13 cellular contexts compared by ENCODE assay signal in genomic region chr15:85753261-85753660, GRCh38. TPM values are rescaled to one million over a fixed set of nuclear protein-coding genes. Genes with fewer than 3 reads are reported as not detected.
DNase-seq lines count a peak whose midpoint lies in the region; ATAC-seq and TF ChIP-seq lines count a peak whose summit lies in the region.
"Had no signal": no experiment of that assay in that cellular context is flagged by ENCODE, and none has a peak within 500 bp of the region (broad histone marks: within the 10 kb centered on the region; RNA-seq: fewer than 3 reads in every experiment).

No MANE protein-coding gene starts in this region.

- peaks cover 23% of the 10 kb centered on the region for H3K4me1 ChIP-seq in RWPE2 (ENCODE audit: insufficient read depth, poor library complexity, severe bottlenecking)
- H3K4me1 ChIP-seq in endodermal cell (ENCODE audit: control insufficient read depth, insufficient read depth, low read length), result no peaks in the 10 kb centered on the region
- peaks cover 51% of the 10 kb centered on the region for H3K4me1 ChIP-seq in testis
- H3K4me1 ChIP-seq: Caco-2 had no signal

- H3K36me3 Mint-ChIP-seq in activated T-cell treated with anti-CD3 and anti-CD28 coated beads, Interleukin-2, amount 50 U/mL, for 72 hours (ENCODE audit: insufficient read depth in 2 of 2), result no peaks in the 10 kb centered on the region
- peaks cover 26% of the 10 kb centered on the region for H3K36me3 Mint-ChIP-seq in endodermal cell (ENCODE audit: low read depth)
- H3K36me3 Mint-ChIP-seq in nephron (ENCODE audit: low read depth), result peaks cover 17% of the 10 kb centered on the region

- H3K9me3 ChIP-seq in RWPE2 (ENCODE audit: severe bottlenecking) (no peaks in the 10 kb centered on the region), endodermal cell (ENCODE audit: control insufficient read depth, low read length) (no peaks in the 10 kb centered on the region), testis (no peaks in the 10 kb centered on the region)
- H3K9me3 ChIP-seq: Caco-2 had no signal

- no peak overlapping the region for H3K9ac ChIP-seq in endodermal cell (ENCODE audit: extremely low read depth, low read length, poor library complexity, severe bottlenecking)

- no peak overlapping the region for H3K4me3 Mint-ChIP-seq in activated T-cell treated with anti-CD3 and anti-CD28 coated beads, Interleukin-2, amount 50 U/mL, for 72 hours
- no peak overlapping the region for H3K4me3 Mint-ChIP-seq in endodermal cell
- no peak overlapping the region for H3K4me3 Mint-ChIP-seq in nephron

- no peaks in the 10 kb centered on the region for H3K9me3 Mint-ChIP-seq in activated T-cell treated with anti-CD3 and anti-CD28 coated beads, Interleukin-2, amount 50 U/mL, for 72 hours
- H3K9me3 Mint-ChIP-seq in endodermal cell (no peaks in the 10 kb centered on the region), nephron (no peaks in the 10 kb centered on the region)

- ATAC-seq in activated T-cell treated with anti-CD3 and anti-CD28 coated beads, Interleukin-2, amount 50 U/mL, for 72 hours (replicated peaks in 1 of 2), result no peak
- ATAC-seq in RWPE2 (ENCODE audit: low read depth), result no peak

- no peak for DNase-seq in activated T-cell treated with anti-CD3 and anti-CD28 coated beads, Interleukin-2, amount 50 U/mL, for 72 hours
- no peak for DNase-seq in activated T-cell treated with anti-CD3 and anti-CD28 coated beads, Interleukin-2, amount 50 U/mL, for 1 hour
- DNase-seq in RWPE2 (ENCODE audit: low spot score), result peak; percentile 19
- no peak for DNase-seq in endodermal cell
- DNase-seq in foreskin fibroblast, result no peak
- DNase-seq in testis, result no peak
- no peak for DNase-seq in DMS153 treated with DMSO at 0.1 percent for 48 hours (lab: John Stamatoyannopoulos, UW; ENCODE audit: unreplicated experiment)
- DNase-seq: NCI-H1092, NCI-H774, SHP77 had no signal

- WGBS in endodermal cell (ENCODE audit: insufficient coverage in 1 of 2, insufficient read length in 1 of 2), 2 experiments, result 94% methylated on average over 1 of the region's 1 CpG; no CpG with 5 or more reads in 1 of the 2 experiments
- whole genome bisulfite sequencing in testis, 2 donors, result 83 to 100% methylated on average over 1 of the region's 1 CpG

- H3K27ac ChIP-seq in RWPE2 (ENCODE audit: poor library complexity, severe bottlenecking) (peak overlapping the region; percentile 55), endodermal cell (ENCODE audit: low read depth, low read length) (peak overlapping the region; percentile 57), testis (no peak overlapping the region)
- H3K27ac ChIP-seq: HL-60 had no signal

- no peaks in the 10 kb centered on the region for H3K27me3 Mint-ChIP-seq in activated T-cell treated with anti-CD3 and anti-CD28 coated beads, Interleukin-2, amount 50 U/mL, for 72 hours (ENCODE audit: low read depth)
- no peaks in the 10 kb centered on the region for H3K27me3 Mint-ChIP-seq in endodermal cell (ENCODE audit: insufficient read depth)
- no peaks in the 10 kb centered on the region for H3K27me3 Mint-ChIP-seq in nephron (ENCODE audit: low read depth)

- H3K36me3 ChIP-seq in RWPE2 (ENCODE audit: low read depth), result no peaks in the 10 kb centered on the region
- peaks cover 24% of the 10 kb centered on the region for H3K36me3 ChIP-seq in endodermal cell (ENCODE audit: control insufficient read depth, insufficient read depth, low read length)
- no peaks in the 10 kb centered on the region for H3K36me3 ChIP-seq in testis (ENCODE audit: low read depth, missing control alignments)

- peak overlapping the region; percentile 34 for H3K27ac Mint-ChIP-seq in activated T-cell treated with anti-CD3 and anti-CD28 coated beads, Interleukin-2, amount 50 U/mL, for 72 hours
- H3K27ac Mint-ChIP-seq in endodermal cell (no peak overlapping the region), nephron (peak overlapping the region in 2 of 3 experiments; percentile 82 to 95)

- peaks cover 18% of the 10 kb centered on the region for H3K4me1 Mint-ChIP-seq in activated T-cell treated with anti-CD3 and anti-CD28 coated beads, Interleukin-2, amount 50 U/mL, for 72 hours (ENCODE audit: low read depth)
- H3K4me1 Mint-ChIP-seq in endodermal cell (peaks cover 19% of the 10 kb centered on the region), nephron (peaks cover 62% of the 10 kb centered on the region)

- no peak overlapping the region for H3K4me3 ChIP-seq in RWPE2 (ENCODE audit: severe bottlenecking)
- no peak overlapping the region for H3K4me3 ChIP-seq in endodermal cell (ENCODE audit: low read length)
- H3K4me3 ChIP-seq in foreskin fibroblast (ENCODE audit: low read depth in 1 of 2, low read length in 2 of 2), result no peak overlapping the region
- no peak overlapping the region for H3K4me3 ChIP-seq in testis

- intact Hi-C loops in testis (cut with DNase I; ENCODE audit: low total_unique reads), result no loop called here

- TF ChIP-seq CTCF in RWPE2 (IDR thresholded peaks at IDR 0.05; ENCODE audit: poor library complexity, severe bottlenecking) (no peak), endodermal cell (conservative IDR thresholded peaks at IDR 0.05) (no peak), nephron (IDR thresholded peaks at IDR 0.05; ENCODE audit: unreplicated experiment in 3 of 3) (no peak), foreskin fibroblast (IDR thresholded peaks at IDR 0.05; ENCODE audit: low read depth, low read length) (no peak), testis (IDR thresholded peaks at IDR 0.05) (no peak)

- H3K27me3 ChIP-seq in RWPE2 (ENCODE audit: insufficient read depth, poor library complexity, severe bottlenecking), result no peaks in the 10 kb centered on the region
- no peaks in the 10 kb centered on the region for H3K27me3 ChIP-seq in endodermal cell (ENCODE audit: control insufficient read depth, insufficient read depth, low read length, poor library complexity, severe bottlenecking)
- H3K27me3 ChIP-seq in testis, result no peaks in the 10 kb centered on the region

- no peak for TF ChIP-seq POLR2A in testis (IDR thresholded peaks at IDR 0.05)

RNA-seq across cellular contexts. Expression of gene KLHL25, which starts 41.5 kb away (rescaled TPM):
- total RNA-seq in activated T-cell treated with anti-CD3 and anti-CD28 coated beads, Interleukin-2, amount 50 U/mL, for 72 hours, result 1 to 10 TPM; 4.4 to 6.2 TPM
- total RNA-seq in endodermal cell, result 10 to 100 TPM; 13.3 TPM
- polyA plus RNA-seq in endodermal cell (2013, experiment 1 of 2), result 20.3 TPM
- polyA plus RNA-seq in endodermal cell (2013, experiment 2 of 2), result 19.7 TPM
- total RNA-seq in testis, result 10 to 100 TPM; 42.6 to 50.1 TPM
- polyA plus RNA-seq in testis (ENCODE audit: insufficient read depth, low read depth, low replicate concordance), result 19.6 TPM

Comparison
In these comparisons a context has a peak if more than half of its experiments do, and no peak if none do; other contexts are left out.
1. H3K27ac ChIP-seq: peak in RWPE2 (single experiment) and endodermal cell (single experiment); none in testis (0 of 2).